12 cellular contexts compared by ENCODE assay signal in the genomic region with DNA sequence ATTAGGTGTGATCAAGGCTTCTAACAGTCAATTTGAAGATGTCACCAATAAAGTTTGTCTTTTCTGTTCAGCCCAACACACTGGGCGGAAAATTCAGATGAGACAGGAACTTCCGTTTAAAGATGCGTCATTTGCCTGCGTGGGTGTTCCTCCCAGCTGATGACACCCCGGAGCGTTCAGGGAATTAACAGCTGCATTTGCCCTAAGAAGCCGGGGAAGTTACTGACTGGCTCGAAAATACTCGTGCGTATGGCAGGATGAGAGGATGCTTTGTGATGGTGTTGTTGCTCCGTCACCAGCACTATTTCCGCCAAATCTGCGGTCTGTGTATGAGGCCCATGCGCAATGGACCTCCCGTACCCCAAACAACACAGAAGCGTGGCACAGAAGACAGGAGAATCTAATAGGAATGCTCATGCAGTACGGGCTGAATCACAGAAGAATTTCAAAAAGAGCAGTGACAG. TPM values are rescaled to one million over a fixed set of nuclear protein-coding genes. Genes with fewer than 3 reads are reported as not detected.
DNase-seq lines count a peak whose midpoint lies in the region; ATAC-seq, FAIRE-seq and TF ChIP-seq lines count a peak whose summit lies in the region.
"Had no signal": no experiment of that assay in that cellular context is flagged by ENCODE, and none has a peak within 500 bp of the region (broad histone marks: within the 10 kb centered on the region; RNA-seq: fewer than 3 reads in every experiment).

No MANE protein-coding gene starts in this region.

- intact Hi-C loops in spleen (cut with DNase I; ENCODE audit: low total_unique reads): no loop called here

- no peak overlapping the region for H3K4me3 ChIP-seq in SK-N-SH (ENCODE audit: low read depth in 2 of 2, low read length in 1 of 2)
- no peak overlapping the region for H3K4me3 ChIP-seq in SJSA1
- no peak overlapping the region for H3K4me3 ChIP-seq in fibroblast of mammary gland (ENCODE audit: control insufficient read depth, low read depth, low read length)
- peak overlapping the region in 1 of 8 donors; percentile 56 for H3K4me3 ChIP-seq in spleen
- no peak overlapping the region for H3K4me3 ChIP-seq in mesendoderm (ENCODE audit: low read length)
- no peak overlapping the region for H3K4me3 ChIP-seq in suprapubic skin

- no peak for TF ChIP-seq RAD21 in SK-N-SH (IDR thresholded peaks at IDR 0.05; ENCODE audit: low read length)

- no peak for TF ChIP-seq POLR2A in spleen (IDR thresholded peaks at IDR 0.05)
- no peak for TF ChIP-seq POLR2A in suprapubic skin (IDR thresholded peaks at IDR 0.05)

- TF ChIP-seq EP300 in SK-N-SH (IDR thresholded peaks at IDR 0.05; ENCODE audit: borderline replicate concordance in 1 of 2, low read depth in 1 of 2, low read length in 1 of 2): no peak
- no peak for TF ChIP-seq EP300 in suprapubic skin (IDR thresholded peaks at IDR 0.05)

- H3K56ac ChIP-seq in mesendoderm (ENCODE audit: low read length): no peak overlapping the region

- POLR2A ChIA-PET in SK-N-SH (lab: Yijun Ruan, JAX): interaction anchor here (0.7 kb wide), 1 partner anchor 77 kb away, joined by 3 read pairs; no protein-coding TSS in a partner anchor

- H3K23ac ChIP-seq in mesendoderm (ENCODE audit: low read length): no peak overlapping the region

- no peak overlapping the region for H4K8ac ChIP-seq in mesendoderm (ENCODE audit: low read depth, low read length)

- H3K27me3 ChIP-seq in SK-N-SH (ENCODE audit: insufficient read depth) (no peaks in the 10 kb centered on the region; the same call in 1 of the 2 replicates), SJSA1 (replicated peaks) (0 out of 2 replicates have a peak, but pooled peaks cover 1% of the 10 kb centered on the region), spleen (replicated peaks in 1 of 7) (peaks cover 0 to 6% (median 0%) of the 10 kb centered on the region in 7 donors), mesendoderm (ENCODE audit: insufficient read depth, low read length, poor library complexity) (no peaks in the 10 kb centered on the region), suprapubic skin (peaks cover 20% of the 10 kb centered on the region)

- no peak overlapping the region for H4K5ac ChIP-seq in mesendoderm (ENCODE audit: low read length)

- TF ChIP-seq CTCF in SK-N-SH (IDR thresholded peaks at IDR 0.05): no peak
- no peak for TF ChIP-seq CTCF in fibroblast of mammary gland (conservative IDR thresholded peaks at IDR 0.05; ENCODE audit: control insufficient read depth, insufficient read depth, low read depth, low read length)
- no peak for TF ChIP-seq CTCF in spleen (IDR thresholded peaks at IDR 0.05 in 8 of 11, conservative IDR thresholded peaks at IDR 0.05 in 3 of 11)
- TF ChIP-seq CTCF in suprapubic skin (IDR thresholded peaks at IDR 0.05): no peak

- no peaks in the 10 kb centered on the region for H3K9me2 ChIP-seq in SK-N-SH

- H3K79me1 ChIP-seq in mesendoderm (ENCODE audit: low read length): no peaks in the 10 kb centered on the region

- no peak overlapping the region for H2BK5ac ChIP-seq in mesendoderm (ENCODE audit: low read length)

- peak; percentile 15 for DNase-seq in SK-N-SH
- DNase-seq in SJSA1 (ENCODE audit: low read depth in 1 of 2, low spot score in 2 of 2): peak; percentile 79 to 87
- DNase-seq in fibroblast of mammary gland (ENCODE audit: low read depth): peak; percentile 92
- no peak for DNase-seq in spleen
- DNase-seq in HTR-8/SVneo (ENCODE audit: insufficient read length, low spot score): no peak
- no peak for DNase-seq in mesendoderm
- DNase-seq in suprapubic skin (ENCODE audit: low spot score in 2 of 2): no peak
- DNase-seq: 8988T, NCI-H82 had no signal

- H2BK120ac ChIP-seq in mesendoderm (ENCODE audit: low read depth, low read length): no peak overlapping the region

- no peaks in the 10 kb centered on the region for H3F3A ChIP-seq in SK-N-SH (replicated peaks; ENCODE audit: insufficient read depth)

- H3K18ac ChIP-seq in mesendoderm (ENCODE audit: low read length): no peak overlapping the region

- no peak overlapping the region for H3K27ac ChIP-seq in SK-N-SH (ENCODE audit: low read depth in 2 of 2, low read length in 1 of 2)
- peak overlapping the region; percentile 57 for H3K27ac ChIP-seq in SJSA1
- peak overlapping the region in 5 of 8 donors; percentile 78 to 92 (median 86) for H3K27ac ChIP-seq in spleen
- H3K27ac ChIP-seq in mesendoderm (ENCODE audit: low read depth, low read length): no peak overlapping the region
- no peak overlapping the region for H3K27ac ChIP-seq in suprapubic skin

- WGBS in SK-N-SH (ENCODE audit: low lambda C conversion rate): 81% methylated on average over 17 of the region's 17 CpGs
- WGBS in spleen, 5 donors: 77 to 87% (median 84%) methylated on average over 17 of the region's 17 CpGs
- no CpG with 5 or more reads among the region's 17 CpGs for WGBS in mesendoderm (ENCODE audit: extremely low coverage, insufficient coverage, low lambda C conversion rate)
- WGBS in suprapubic skin: 58% methylated on average over 17 of the region's 17 CpGs

- no peak for FAIRE-seq in HTR-8/SVneo (lab: Jason Lieb, UNC)

- H3K4me2 ChIP-seq in SK-N-SH (no peak overlapping the region), mesendoderm (ENCODE audit: low read length) (no peak overlapping the region)

- no peaks in the 10 kb centered on the region for H3K9me3 ChIP-seq in SK-N-SH
- no peaks in the 10 kb centered on the region for H3K9me3 ChIP-seq in SJSA1 (replicated peaks)
- H3K9me3 ChIP-seq in spleen: no peaks in the 10 kb centered on the region
- no peaks in the 10 kb centered on the region for H3K9me3 ChIP-seq in suprapubic skin

- H2AFZ ChIP-seq in SK-N-SH (ENCODE audit: low read depth): no peak overlapping the region

- no peak overlapping the region for H2BK15ac ChIP-seq in mesendoderm (replicated peaks; ENCODE audit: low read depth)

- H3K4me1 ChIP-seq in SK-N-SH (ENCODE audit: control insufficient read depth in 1 of 2, insufficient read depth in 2 of 2, low read depth in 1 of 2, low read length in 1 of 2): no peaks in the 10 kb centered on the region
- peaks cover 16% of the 10 kb centered on the region for H3K4me1 ChIP-seq in SJSA1 (replicated peaks)
- peaks cover 0 to 71% (median 42%) of the 10 kb centered on the region in 6 donors for H3K4me1 ChIP-seq in spleen
- no peaks in the 10 kb centered on the region for H3K4me1 ChIP-seq in mesendoderm (ENCODE audit: control insufficient read depth, low read depth, low read length)
- peaks cover 5% of the 10 kb centered on the region for H3K4me1 ChIP-seq in suprapubic skin

- H3K79me2 ChIP-seq in SK-N-SH (ENCODE audit: insufficient read depth) (no peaks in the 10 kb centered on the region), mesendoderm (ENCODE audit: control insufficient read depth, insufficient read depth, low read length) (no peaks in the 10 kb centered on the region)

- CTCF ChIA-PET in SK-N-SH (lab: Yijun Ruan, JAX): interaction anchor here (0.6 to 6.8 kb wide), 5 partner anchors 10 to 131 kb away, joined by 3 to 61 read pairs (median 5); no protein-coding TSS in a partner anchor

- ATAC-seq in SK-N-SH treated with all-trans-retinoic acid at 6 μM for 48 hours: no peak

- no peak overlapping the region for H2AK5ac ChIP-seq in mesendoderm (ENCODE audit: low read length)

- H3K9ac ChIP-seq in SK-N-SH (no peak overlapping the region), mesendoderm (ENCODE audit: low read length) (no peak overlapping the region)

- H3K4ac ChIP-seq in mesendoderm (ENCODE audit: low read depth, low read length): no peak overlapping the region

- no peaks in the 10 kb centered on the region for H4K20me1 ChIP-seq in SK-N-SH (ENCODE audit: insufficient read depth)

- no peaks in the 10 kb centered on the region for H3K36me3 ChIP-seq in SK-N-SH (replicated peaks in 1 of 2; ENCODE audit: control insufficient read depth in 1 of 2, insufficient read depth in 2 of 2, low read length in 1 of 2)
- H3K36me3 ChIP-seq in SJSA1: no peaks in the 10 kb centered on the region
- peaks cover 0 to 3% (median 0%) of the 10 kb centered on the region in 6 donors for H3K36me3 ChIP-seq in spleen
- H3K36me3 ChIP-seq in mesendoderm (ENCODE audit: control insufficient read depth, insufficient read depth, low read length): no peaks in the 10 kb centered on the region
- no peaks in the 10 kb centered on the region for H3K36me3 ChIP-seq in suprapubic skin

TF ChIP-seq in SK-N-SH, 30 proteins besides CTCF, POLR2A, EP300 and RAD21 (continues in another document):
- TF ChIP-seq, protein P1, sequence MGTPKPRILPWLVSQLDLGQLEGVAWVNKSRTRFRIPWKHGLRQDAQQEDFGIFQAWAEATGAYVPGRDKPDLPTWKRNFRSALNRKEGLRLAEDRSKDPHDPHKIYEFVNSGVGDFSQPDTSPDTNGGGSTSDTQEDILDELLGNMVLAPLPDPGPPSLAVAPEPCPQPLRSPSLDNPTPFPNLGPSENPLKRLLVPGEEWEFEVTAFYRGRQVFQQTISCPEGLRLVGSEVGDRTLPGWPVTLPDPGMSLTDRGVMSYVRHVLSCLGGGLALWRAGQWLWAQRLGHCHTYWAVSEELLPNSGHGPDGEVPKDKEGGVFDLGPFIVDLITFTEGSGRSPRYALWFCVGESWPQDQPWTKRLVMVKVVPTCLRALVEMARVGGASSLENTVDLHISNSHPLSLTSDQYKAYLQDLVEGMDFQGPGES (IDR thresholded peaks at IDR 0.05; ENCODE audit: low read depth, low read length): no peak

TF ChIP-seq in SK-N-SH treated with all-trans-retinoic acid at 6 μM for 48 hours, 23 proteins besides CTCF, POLR2A, EP300 and RAD21 (continues in another document):
- TF ChIP-seq OSR1 (CRISPR knock-in tag; IDR thresholded peaks at IDR 0.05): no peak
- no peak for TF ChIP-seq RARB (CRISPR knock-in tag; IDR thresholded peaks at IDR 0.05)
- TF ChIP-seq TOX (CRISPR knock-in tag; IDR thresholded peaks at IDR 0.05; ENCODE audit: borderline replicate concordance): no peak
- TF ChIP-seq ZC3H10 (CRISPR knock-in tag; IDR thresholded peaks at IDR 0.05): no peak
- no peak for TF ChIP-seq ISL1 (CRISPR knock-in tag; IDR thresholded peaks at IDR 0.05)
- no peak for TF ChIP-seq ARNTL (CRISPR knock-in tag; IDR thresholded peaks at IDR 0.05; ENCODE audit: borderline replicate concordance, low read depth)
- no peak for TF ChIP-seq CSDC2 (CRISPR knock-in tag; IDR thresholded peaks at IDR 0.05)

RNA-seq across cellular contexts. Expression of a gene that starts 11.9 kb away (rescaled TPM):
- polyA plus RNA-seq in SK-N-SH (2012; rRNA removed) (not detected in 2 replicates), spleen (not detected)
- not detected in 2 replicates for polyA plus RNA-seq in SK-N-SH (2012; cell fraction: cytosol; rRNA removed)
- not detected in 2 replicates for polyA plus RNA-seq in SK-N-SH (2012; cell fraction: nucleus; rRNA removed)
- total RNA-seq in SJSA1 (2014; rRNA removed; shearing (Covaris generic)): not detected in 2 replicates
- total RNA-seq in spleen (not detected), suprapubic skin (not detected)
- polyA plus RNA-seq in mesendoderm (2013, experiment 1 of 2): not detected
- not detected for polyA plus RNA-seq in mesendoderm (2013, experiment 2 of 2)
- total RNA-seq: H4, renal cortical epithelial cell had no signal

RNA-seq across cellular contexts. Expression of a gene that starts 12.6 kb away (rescaled TPM):
- polyA plus RNA-seq in SK-N-SH (2012; rRNA removed): 0.19 and 0.51 TPM in 2 replicates
- 0.28 and 0.43 TPM in 2 replicates for polyA plus RNA-seq in SK-N-SH (2012; cell fraction: cytosol; rRNA removed)
- 1.0 and 1.5 TPM in 2 replicates for polyA plus RNA-seq in SK-N-SH (2012; cell fraction: nucleus; rRNA removed)
- 0.18 TPM in 1 of 2 replicates, not detected in the other for total RNA-seq in SJSA1 (2014; rRNA removed; shearing (Covaris generic))
- total RNA-seq in spleen: 10 to 100 TPM; 10.9 to 69.5 (median 23.2) TPM
- 10 to 100 TPM in 1 of 3 donors, 1 to 10 TPM in 2; 2.5 to 17.4 (median 7.1) TPM for polyA plus RNA-seq in spleen
- polyA plus RNA-seq in mesendoderm (2013, experiment 1 of 2): 0.34 TPM
- polyA plus RNA-seq in mesendoderm (2013, experiment 2 of 2): 0.21 TPM
- total RNA-seq in suprapubic skin: 1 to 10 TPM in 2 of 4 donors, under 1 TPM in 2; 0.64 to 2.8 (median 1.1) TPM

Comparison
In these comparisons a context has a peak if more than half of its experiments do, and no peak if none do; other contexts are left out.
1. DNase-seq: peak in SK-N-SH (single experiment), SJSA1 (2 of 2) and fibroblast of mammary gland (single experiment); none in spleen (single experiment), HTR-8/SVneo (single experiment), mesendoderm (single experiment) and suprapubic skin (0 of 2).
2. H3K27ac ChIP-seq: peak in SJSA1 (single experiment) and spleen (5 of 8); none in SK-N-SH (0 of 2), mesendoderm (single experiment) and suprapubic skin (single experiment).